8 cellular contexts compared by ENCODE assay signal in the genomic region with DNA sequence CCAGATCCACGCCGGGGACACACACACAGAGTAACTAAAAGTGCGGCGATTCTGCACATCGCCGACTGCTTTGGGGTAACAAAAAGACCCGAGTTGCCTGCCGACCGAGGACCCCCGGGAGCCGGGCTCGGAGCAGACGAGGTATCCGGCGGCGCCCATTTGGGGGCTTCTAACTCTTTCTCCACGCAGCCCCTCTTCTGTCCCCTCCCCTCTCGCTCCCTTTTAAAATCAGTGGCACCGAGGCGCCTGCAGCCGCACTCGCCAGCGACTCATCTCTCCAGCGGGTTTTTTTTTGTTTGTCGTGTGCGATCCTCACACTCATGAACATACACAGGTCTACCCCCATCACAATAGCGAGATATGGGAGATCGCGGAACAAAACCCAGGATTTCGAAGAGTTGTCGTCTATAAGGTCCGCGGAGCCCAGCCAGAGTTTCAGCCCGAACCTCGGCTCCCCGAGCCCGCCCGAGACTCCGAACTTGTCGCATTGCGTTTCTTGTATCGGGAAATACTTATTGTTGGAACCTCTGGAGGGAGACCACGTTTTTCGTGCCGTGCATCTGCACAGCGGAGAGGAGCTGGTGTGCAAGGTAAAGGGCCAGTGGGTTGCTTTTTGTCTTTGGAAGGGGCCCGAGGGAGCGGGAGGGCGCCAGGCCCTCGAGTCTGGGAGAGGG. TPM values are rescaled to one million over a fixed set of nuclear protein-coding genes. Genes with fewer than 3 reads are reported as not detected.
DNase-seq lines count a peak whose midpoint lies in the region; ATAC-seq and TF ChIP-seq lines count a peak whose summit lies in the region.

No MANE protein-coding gene starts in this region.

- peaks cover 64% of the 10 kb centered on the region for H3K4me1 ChIP-seq in mononuclear cell (ENCODE audit: insufficient read depth, low read length)
- peaks cover 33 to 61% of the 10 kb centered on the region in 2 donors for H3K4me1 ChIP-seq in thoracic aorta (ENCODE audit: control insufficient read depth in 1 of 2, low read depth in 2 of 2)

- no peaks in the 10 kb centered on the region for H3K9me3 ChIP-seq in WERI-Rb-1 (ENCODE audit: severe bottlenecking)
- no peaks in the 10 kb centered on the region for H3K9me3 ChIP-seq in mononuclear cell (ENCODE audit: low read depth, low read length)
- H3K9me3 ChIP-seq in thoracic aorta = no peaks in the 10 kb centered on the region

- peak overlapping the region; percentile 58 for H3K4me3 ChIP-seq in WERI-Rb-1 (ENCODE audit: low read depth, low read length)
- peak overlapping the region; percentile 48 to 93 (median 84) for H3K4me3 ChIP-seq in dorsolateral prefrontal cortex
- H3K4me3 ChIP-seq in mononuclear cell (ENCODE audit: low read length) = peak overlapping the region; percentile 81
- peak overlapping the region; percentile 92 for H3K4me3 ChIP-seq in thoracic aorta

- TF ChIP-seq CTCF in C4-2B (conservative IDR thresholded peaks at IDR 0.05) (no peak), WERI-Rb-1 (IDR thresholded peaks at IDR 0.05; ENCODE audit: low read depth, low read length) (no peak), dorsolateral prefrontal cortex (IDR thresholded peaks at IDR 0.05 in 54 of 56, conservative IDR thresholded peaks at IDR 0.05 in 2 of 56; ENCODE audit: low read depth in 1 of 56, partially characterized antibody in 56 of 56) (no peak), thoracic aorta (IDR thresholded peaks at IDR 0.05) (no peak)

- ATAC-seq in HG03432 (IDR thresholded peaks at IDR 0.05; ENCODE audit: unreplicated experiment) (peak; percentile 11), thoracic aorta (ENCODE audit: insufficient number of reproducible peaks, low FRiP score, low read depth) (no peak), HG03159 (IDR thresholded peaks at IDR 0.05; ENCODE audit: unreplicated experiment) (no peak)

- no peaks in the 10 kb centered on the region for H3K36me3 ChIP-seq in WERI-Rb-1
- no peaks in the 10 kb centered on the region for H3K36me3 ChIP-seq in thoracic aorta

- H3K27me3 ChIP-seq in WERI-Rb-1 (ENCODE audit: insufficient read depth, low read depth, severe bottlenecking) (peaks cover 16% of the 10 kb centered on the region), dorsolateral prefrontal cortex (no peaks in the 10 kb centered on the region), mononuclear cell (ENCODE audit: insufficient read depth, low read length) (peaks cover 20% of the 10 kb centered on the region), thoracic aorta (replicated peaks; ENCODE audit: insufficient read depth) (no peaks in the 10 kb centered on the region)

- H3K27ac ChIP-seq in C4-2B (peak overlapping the region; percentile 73), WERI-Rb-1 (no peak overlapping the region), dorsolateral prefrontal cortex (peak overlapping the region in 58 of 59 donors; percentile 21 to 98 (median 93)), thoracic aorta (peak overlapping the region; percentile 85 to 87)

- DNase-seq in WERI-Rb-1 (no peak), dorsolateral prefrontal cortex (no peak), thoracic aorta (ENCODE audit: low spot score) (no peak), T1000 (lab: John Stamatoyannopoulos, UW) (no peak)

- intact Hi-C loops in dorsolateral prefrontal cortex (cut with DNase I) = loop anchor here (2.0 to 10.0 kb wide), 10 partner anchors 129 to 889 kb away; no protein-coding TSS in a partner anchor

RNA-seq across cellular contexts. Expression of a gene that starts 1.4 kb away (rescaled TPM):
- total RNA-seq in dorsolateral prefrontal cortex (10 to 100 TPM; 21.5 to 86.6 (median 38.2) TPM), mononuclear cell (74.6 TPM), thoracic aorta (10 to 100 TPM; 81.4 to 85.6 TPM)
